In the genomic region with DNA sequence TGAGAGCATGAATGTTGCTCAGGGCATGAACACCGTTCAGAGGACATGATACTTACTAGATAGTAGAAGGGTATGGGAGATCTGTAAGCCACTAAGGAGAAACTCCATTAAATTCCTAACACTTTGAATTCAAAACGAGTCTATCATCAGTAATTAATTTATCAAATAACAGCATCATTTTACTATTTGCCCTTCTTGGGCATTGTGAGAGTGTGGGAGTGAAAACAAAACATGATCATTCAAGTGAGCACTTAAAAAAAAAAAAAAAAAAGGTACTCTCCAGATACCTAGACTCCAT, we compare ENCODE assay signal across 23 cellular contexts. TPM values are rescaled to one million over a fixed set of nuclear protein-coding genes. Genes with fewer than 3 reads are reported as not detected.
DNase-seq lines count a peak whose midpoint lies in the region; ATAC-seq, FAIRE-seq and TF ChIP-seq lines count a peak whose summit lies in the region.
"Had no signal": no experiment of that assay in that cellular context is flagged by ENCODE, and none has a peak within 500 bp of the region (broad histone marks: within the 10 kb centered on the region; RNA-seq: fewer than 3 reads in every experiment).

No MANE protein-coding gene starts in this region.

- H3K4ac ChIP-seq in IMR-90 (ENCODE audit: low read depth, low read length), result no peak overlapping the region

- POLR2A ChIA-PET in IMR-90 (lab: Charles Lee; ENCODE audit: unreplicated experiment) (no interaction called here), endothelial cell of umbilical vein (lab: Charles Lee) (no interaction called here)

- no peak overlapping the region for H2BK5ac ChIP-seq in IMR-90 (ENCODE audit: low read depth, low read length, poor library complexity, severe bottlenecking)

- no peak overlapping the region for H4K8ac ChIP-seq in IMR-90 (ENCODE audit: low read depth in 2 of 2, low read length in 2 of 2)

- no peak overlapping the region for H3K4me3 ChIP-seq in IMR-90 (ENCODE audit: insufficient read depth, low read depth, low read length)
- no peak overlapping the region for H3K4me3 ChIP-seq in endothelial cell of umbilical vein (replicated peaks in 1 of 3; ENCODE audit: insufficient read depth in 1 of 3, low read depth in 1 of 3, low read length in 3 of 3)
- H3K4me3 ChIP-seq in transverse colon, result no peak overlapping the region
- H3K4me3 ChIP-seq: lung had no signal

- CTCF ChIA-PET in IMR-90 (lab: Yijun Ruan, JAX) (interaction anchor here (0.6 to 1.3 kb wide), 7 partner anchors 10 to 55 kb away, joined by 3 to 5 read pairs (median 3); no protein-coding TSS in a partner anchor), endothelial cell of umbilical vein (lab: Charles Lee) (interaction anchor here (0.6 to 4.6 kb wide), 23 partner anchors 10 to 1204 kb away, joined by 3 to 33 read pairs (median 4); a partner anchor contains a TSS)

- H3K27ac ChIP-seq in IMR-90 (ENCODE audit: insufficient read depth, low read length), result no peak overlapping the region
- H3K27ac ChIP-seq in endothelial cell of umbilical vein (ENCODE audit: insufficient read depth, low read depth, low read length), result no peak overlapping the region
- H3K27ac ChIP-seq in transverse colon, result no peak overlapping the region

- H3K9me1 ChIP-seq in IMR-90 (ENCODE audit: insufficient read depth, low read length) (no peaks in the 10 kb centered on the region), endothelial cell of umbilical vein (replicated peaks; ENCODE audit: control insufficient read depth, extremely low read depth, insufficient read depth, low read length) (no peaks in the 10 kb centered on the region)

- H2BK15ac ChIP-seq in IMR-90 (ENCODE audit: low read depth, low read length), result no peak overlapping the region

- H3K27me3 Mint-ChIP-seq in activated naive CD8-positive, alpha-beta T cell treated with anti-CD3 and anti-CD28 coated beads, Interleukin-2, amount 50 U/mL, for 24 hours, result peaks cover 31% of the 10 kb centered on the region

- H3K27me3 ChIP-seq in IMR-90 (ENCODE audit: control insufficient read depth, insufficient read depth, low read length) (no peaks in the 10 kb centered on the region; the same call in none of the 2 replicates), endothelial cell of umbilical vein (ENCODE audit: control insufficient read depth in 2 of 2, insufficient read depth in 2 of 2, low read length in 2 of 2) (no peaks in the 10 kb centered on the region), transverse colon (peaks cover 7% of the 10 kb centered on the region)

- H3K36me3 ChIP-seq in IMR-90 (ENCODE audit: control insufficient read depth, insufficient read depth, low read length) (no peaks in the 10 kb centered on the region), endothelial cell of umbilical vein (ENCODE audit: control insufficient read depth in 2 of 2, extremely low read depth in 1 of 2, insufficient read depth in 2 of 2, low read length in 2 of 2) (no peaks in the 10 kb centered on the region), transverse colon (no peaks in the 10 kb centered on the region)

- no peak overlapping the region for H3K18ac ChIP-seq in IMR-90 (ENCODE audit: low read depth, low read length)

- no peak overlapping the region for H3K27ac Mint-ChIP-seq in activated naive CD8-positive, alpha-beta T cell treated with anti-CD3 and anti-CD28 coated beads, Interleukin-2, amount 50 U/mL, for 24 hours
- H3K27ac Mint-ChIP-seq: activated T-helper 2 cell treated with anti-CD3 and anti-CD28 coated beads, Interferon-gamma antibody, Interleukin-2, Interleukin-4, amounts not matched to agents 10 μg/mL and 5 μg/mL and 100 μg/mL, durations not matched to agents 14 hours and 24 hours and 36 hours; CD8-positive, alpha-beta memory T cell; IgD-negative memory B cell; nephron; stimulated activated naive CD8-positive, alpha-beta T cell treated with anti-CD3 and anti-CD28 coated beads, Interleukin-15, Interleukin-2, amounts not matched to agents 100 ng/mL and 50 ng/mL, for 24 hours; T-helper 1 cell treated with Interleukin-12 subunit alpha and Interleukin-12 subunit beta and Interleukin-4 antibody, amounts not matched to agents 30 μg/mL and 1 μg/mL, for 36 hours had no signal

- H3K9ac ChIP-seq in IMR-90 (ENCODE audit: low read depth, low read length) (no peak overlapping the region), endothelial cell of umbilical vein (replicated peaks; ENCODE audit: extremely low read depth, insufficient read depth, low read length) (no peak overlapping the region)

- H3K14ac ChIP-seq in IMR-90 (replicated peaks; ENCODE audit: low read depth, low read length), result no peak overlapping the region

- H2AK5ac ChIP-seq in IMR-90 (ENCODE audit: low read depth, low read length), result no peak overlapping the region

- H3K9me3 ChIP-seq in IMR-90 (ENCODE audit: control insufficient read depth, insufficient read depth, low read length), result no peaks in the 10 kb centered on the region
- no peaks in the 10 kb centered on the region for H3K9me3 ChIP-seq in endothelial cell of umbilical vein (replicated peaks; ENCODE audit: control insufficient read depth, insufficient read depth, low read length)
- no peaks in the 10 kb centered on the region for H3K9me3 ChIP-seq in transverse colon

- H3K4me1 ChIP-seq in IMR-90 (ENCODE audit: control insufficient read depth, insufficient read depth, low read length), result no peaks in the 10 kb centered on the region
- H3K4me1 ChIP-seq in endothelial cell of umbilical vein (ENCODE audit: control insufficient read depth, extremely low read depth, insufficient read depth, low read length), result no peaks in the 10 kb centered on the region
- H3K4me1 ChIP-seq in transverse colon, result no peaks in the 10 kb centered on the region

- intact Hi-C loops in left ventricle myocardium superior (cut with micrococcal nuclease), result no loop called here
- intact Hi-C loops in Right ventricle myocardium inferior (cut with DNase I), result loop anchor here (5.0 kb wide), 1 partner anchor 121 kb away; no protein-coding TSS in a partner anchor
- intact Hi-C loops in IMR-90 (cut with micrococcal nuclease), result loop anchor here (1.0 to 2.0 kb wide), 3 partner anchors 54 to 284 kb away; no protein-coding TSS in a partner anchor
- intact Hi-C loops in endothelial cell of umbilical vein (cut with micrococcal nuclease), result loop anchor here (1.0 to 5.0 kb wide), 7 partner anchors 52 to 292 kb away; no protein-coding TSS in a partner anchor
- intact Hi-C loops in transverse colon (cut with DNase I; ENCODE audit: low total_unique reads), result no loop called here

- H3K4me3 Mint-ChIP-seq in activated naive CD8-positive, alpha-beta T cell treated with anti-CD3 and anti-CD28 coated beads, Interleukin-2, amount 50 U/mL, for 24 hours, result no peak overlapping the region
- H3K4me3 Mint-ChIP-seq: CD8-positive, alpha-beta memory T cell; IgD-negative memory B cell; nephron; stimulated activated naive CD8-positive, alpha-beta T cell treated with anti-CD3 and anti-CD28 coated beads, Interleukin-15, Interleukin-2, amounts not matched to agents 100 ng/mL and 50 ng/mL, for 24 hours; T-helper 1 cell treated with Interleukin-12 subunit alpha and Interleukin-12 subunit beta and Interleukin-4 antibody, amounts not matched to agents 30 μg/mL and 1 μg/mL, for 36 hours had no signal

- WGBS in IMR-90 (ENCODE audit: extremely low coverage in 2 of 2, insufficient read length in 1 of 2), 2 experiments, result no CpG with 5 or more reads among the region's 2 CpGs
- 4 to 17% methylated on average over 2 of the region's 2 CpGs for WGBS in transverse colon (ENCODE audit: low coverage in 1 of 2), 2 donors

- no peak overlapping the region for H4K5ac ChIP-seq in IMR-90 (ENCODE audit: low read depth, low read length)

- ATAC-seq in left ventricle myocardium superior (peak; percentile 24), Right ventricle myocardium inferior (no peak), IMR-90 (ENCODE audit: low read depth) (no peak; the same call in 1 of the 2 replicates)
- ATAC-seq in activated naive CD8-positive, alpha-beta T cell treated with anti-CD3 and anti-CD28 coated beads, Interleukin-2, amount 50 U/mL, for 24 hours, result no peak

- H4K91ac ChIP-seq in IMR-90 (ENCODE audit: insufficient read depth, low read depth, low read length), result no peak overlapping the region

- no peak for TF ChIP-seq CTCF in IMR-90 (conservative IDR thresholded peaks at IDR 0.05; ENCODE audit: low read depth, low read length)
- TF ChIP-seq CTCF in endothelial cell of umbilical vein (IDR thresholded peaks at IDR 0.05; ENCODE audit: extremely low read depth in 1 of 2, insufficient read depth in 1 of 2, low read depth in 1 of 2, low read length in 2 of 2), result no peak
- TF ChIP-seq CTCF in transverse colon (IDR thresholded peaks at IDR 0.05), result no peak

- DNase-seq in left ventricle myocardium superior (no peak), Right ventricle myocardium inferior (ENCODE audit: missing footprints) (no peak), IMR-90 (no peak), endothelial cell of umbilical vein (ENCODE audit: low read depth, low spot score) (no peak), DMS 273 treated with DMSO at 0.1 percent for 48 hours (lab: John Stamatoyannopoulos, UW) (no peak), transverse colon (no peak)
- DNase-seq in activated naive CD8-positive, alpha-beta T cell treated with anti-CD3 and anti-CD28 coated beads, Interleukin-2, amount 50 U/mL, for 24 hours, result no peak
- no peak for DNase-seq in activated effector memory CD4-positive, alpha-beta T cell treated with anti-CD3 and anti-CD28 coated beads, Interleukin-2, amount 50 U/mL, for 16 hours
- DNase-seq: activated CD8-positive, alpha-beta memory T cell treated with anti-CD3 and anti-CD28 coated beads for 24 hours; aorta; NCI-H1048; NCI-H2081 treated with DMSO at 0.1 percent for 48 hours; stimulated activated CD4-positive, alpha-beta T cell treated with anti-CD3 and anti-CD28 coated beads, Interleukin-15, amount 100 ng/mL, for 24 hours had no signal

- no peak overlapping the region for H3K56ac ChIP-seq in IMR-90 (ENCODE audit: extremely low read depth, insufficient read depth, low read length)

- H2BK120ac ChIP-seq in IMR-90 (ENCODE audit: low read depth, low read length), result no peak overlapping the region

- no peaks in the 10 kb centered on the region for H3K79me1 ChIP-seq in IMR-90 (ENCODE audit: low read depth in 1 of 2, low read length in 2 of 2)

- no peak for TF ChIP-seq EP300 in transverse colon (IDR thresholded peaks at IDR 0.05; ENCODE audit: low read depth)

- dilution Hi-C loops in IMR-90 (cut with HindIII; ENCODE audit: low sequenced_read_pairs, unreplicated experiment), result no loop called here
- dilution Hi-C loops in endothelial cell of umbilical vein (cut with MboI; ENCODE audit: extremely low pct_ligation_motif_present, low sequenced_read_pairs), result no loop called here

- H3K9me3 Mint-ChIP-seq in activated naive CD8-positive, alpha-beta T cell treated with anti-CD3 and anti-CD28 coated beads, Interleukin-2, amount 50 U/mL, for 24 hours, result no peaks in the 10 kb centered on the region
- H3K9me3 Mint-ChIP-seq: activated T-helper 2 cell treated with anti-CD3 and anti-CD28 coated beads, Interferon-gamma antibody, Interleukin-2, Interleukin-4, amounts not matched to agents 10 μg/mL and 5 μg/mL and 100 μg/mL, durations not matched to agents 14 hours and 24 hours and 36 hours; CD8-positive, alpha-beta memory T cell; IgD-negative memory B cell; nephron; stimulated activated naive CD8-positive, alpha-beta T cell treated with anti-CD3 and anti-CD28 coated beads, Interleukin-15, Interleukin-2, amounts not matched to agents 100 ng/mL and 50 ng/mL, for 24 hours; T-helper 1 cell treated with Interleukin-12 subunit alpha and Interleukin-12 subunit beta and Interleukin-4 antibody, amounts not matched to agents 30 μg/mL and 1 μg/mL, for 36 hours had no signal

- no TSS peak for BruUV-seq in IMR-90 (replicated peaks; lab: Mats Ljungman, UMichigan)
- no TSS peak for BruUV-seq in endothelial cell of umbilical vein (replicated peaks; lab: Mats Ljungman, UMichigan)

- no peak for TF ChIP-seq RAD21 in IMR-90 (IDR thresholded peaks at IDR 0.05; ENCODE audit: low read length)

- in situ Hi-C loops in IMR-90 (cut with MboI; ENCODE audit: low sequenced_read_pairs) (no loop called here), transverse colon (cut with MboI; ENCODE audit: low pct_ligation_motif_present in 1 of 4, low pct_unique_long_range_greater_than_20kb in 1 of 4, low sequenced_read_pairs in 3 of 4) (loop anchor here in 1 of 4 donors (25.0 kb wide), 1 partner anchor 281 kb away; no protein-coding TSS in a partner anchor)

- H3K23ac ChIP-seq in IMR-90 (ENCODE audit: low read depth, low read length), result no peak overlapping the region

- no peaks in the 10 kb centered on the region for H3K36me3 Mint-ChIP-seq in activated naive CD8-positive, alpha-beta T cell treated with anti-CD3 and anti-CD28 coated beads, Interleukin-2, amount 50 U/mL, for 24 hours (ENCODE audit: low read depth)
- H3K36me3 Mint-ChIP-seq: IgD-negative memory B cell had no signal

- H3K4me2 ChIP-seq in IMR-90 (ENCODE audit: low read depth, low read length), result peak overlapping the region; percentile 28; the same call in 1 of the 2 replicates
- H3K4me2 ChIP-seq in endothelial cell of umbilical vein (ENCODE audit: insufficient read depth, low read length), result no peak overlapping the region

- H2BK20ac ChIP-seq in IMR-90 (ENCODE audit: low read depth, low read length), result no peak overlapping the region

- H3K4me1 Mint-ChIP-seq in activated naive CD8-positive, alpha-beta T cell treated with anti-CD3 and anti-CD28 coated beads, Interleukin-2, amount 50 U/mL, for 24 hours, result no peaks in the 10 kb centered on the region
- H3K4me1 Mint-ChIP-seq: CD8-positive, alpha-beta memory T cell; IgD-negative memory B cell; nephron had no signal

- H4K20me1 ChIP-seq in IMR-90 (ENCODE audit: insufficient read depth, low read length), result no peaks in the 10 kb centered on the region
- H4K20me1 ChIP-seq in endothelial cell of umbilical vein (replicated peaks; ENCODE audit: control insufficient read depth, extremely low read depth, insufficient read depth, low read length), result no peaks in the 10 kb centered on the region

- no peaks in the 10 kb centered on the region for H3K79me2 ChIP-seq in endothelial cell of umbilical vein (ENCODE audit: control insufficient read depth, insufficient read depth, low read length)

- H2AK9ac ChIP-seq in IMR-90 (replicated peaks; ENCODE audit: low read depth, low read length, poor library complexity), result no peak overlapping the region

- no peak for FAIRE-seq in endothelial cell of umbilical vein (lab: Jason Lieb, UNC)

- TF ChIP-seq POLR2A in IMR-90 (IDR thresholded peaks at IDR 0.05; ENCODE audit: low read depth, low read length) (no peak), endothelial cell of umbilical vein (IDR thresholded peaks at IDR 0.05; ENCODE audit: low read depth, low read length) (no peak), transverse colon (IDR thresholded peaks at IDR 0.05) (no peak)

- no peak overlapping the region for H2AFZ ChIP-seq in IMR-90 (replicated peaks; ENCODE audit: low read length, poor library complexity)
- H2AFZ ChIP-seq in endothelial cell of umbilical vein (ENCODE audit: low read depth, low read length), result peak overlapping the region; percentile 37

RNA-seq across cellular contexts. Expression of a gene that starts 20.5 kb away (rescaled TPM):
- total RNA-seq in left ventricle myocardium superior, result 96.2 TPM
- 77.3 TPM for total RNA-seq in Right ventricle myocardium inferior
- total RNA-seq in IMR-90 (2012; rRNA removed), result not detected in 2 replicates
- not detected in 2 replicates for polyA plus RNA-seq in IMR-90 (2012; rRNA removed)
- not detected in 2 replicates for polyA plus RNA-seq in IMR-90 (2012; cell fraction: cytosol; rRNA removed)
- polyA plus RNA-seq in IMR-90 (2012; cell fraction: nucleus; rRNA removed; ENCODE audit: low replicate concordance), result not detected in 2 replicates
- total RNA-seq in endothelial cell of umbilical vein, result not detected in 2 replicates
- polyA plus RNA-seq in endothelial cell of umbilical vein, result not detected in 2 replicates
- not detected in 2 replicates for polyA plus RNA-seq in endothelial cell of umbilical vein (2011; cell fraction: cytosol; rRNA removed)
- not detected in 2 replicates for polyA plus RNA-seq in endothelial cell of umbilical vein (2011; cell fraction: nucleus; rRNA removed)
- not detected in 2 replicates for polyA plus RNA-seq in endothelial cell of umbilical vein (2012)
- not detected in 2 replicates for polyA minus RNA-seq in endothelial cell of umbilical vein
- polyA minus RNA-seq in endothelial cell of umbilical vein (2011; cell fraction: cytosol; rRNA and poly(A)+ RNA removed), result not detected
- polyA minus RNA-seq in endothelial cell of umbilical vein (2011; cell fraction: nucleus; rRNA and poly(A)+ RNA removed), result not detected in 2 replicates
- not detected for total RNA-seq in transverse colon
- total RNA-seq: activated T-helper 2 cell treated with anti-CD3 and anti-CD28 coated beads, Interferon-gamma antibody, Interleukin-2, Interleukin-4, amounts not matched to agents 10 μg/mL and 5 μg/mL and 100 μg/mL, durations not matched to agents 14 hours and 24 hours and 36 hours; aorta; CD8-positive, alpha-beta memory T cell; glomerular endothelial cell; lung; ureter had no signal
- polyA plus RNA-seq: AG04450, IgD-negative memory B cell, lung had no signal

RNA-seq across cellular contexts. Expression of a gene that starts 23.5 kb away (rescaled TPM):
- total RNA-seq in left ventricle myocardium superior, result 389 TPM
- total RNA-seq in Right ventricle myocardium inferior, result 307 TPM
- total RNA-seq in IMR-90 (2012; rRNA removed), result 2.9 and 14.4 TPM in 2 replicates
- 9.0 and 12.1 TPM in 2 replicates for polyA plus RNA-seq in IMR-90 (2012; rRNA removed)
- 0.48 and 0.86 TPM in 2 replicates for polyA plus RNA-seq in IMR-90 (2012; cell fraction: cytosol; rRNA removed)
- 0.32 and 3.0 TPM in 2 replicates for polyA plus RNA-seq in IMR-90 (2012; cell fraction: nucleus; rRNA removed; ENCODE audit: low replicate concordance)
- 57.6 and 62.3 TPM in 2 replicates for total RNA-seq in endothelial cell of umbilical vein
- polyA plus RNA-seq in endothelial cell of umbilical vein, result 3.6 and 6.2 TPM in 2 replicates
- 9.2 and 9.4 TPM in 2 replicates for polyA plus RNA-seq in endothelial cell of umbilical vein (2011; cell fraction: cytosol; rRNA removed)
- polyA plus RNA-seq in endothelial cell of umbilical vein (2011; cell fraction: nucleus; rRNA removed), result 10.1 and 22.2 TPM in 2 replicates
- polyA plus RNA-seq in endothelial cell of umbilical vein (2012), result 28.4 and 43.8 TPM in 2 replicates
- 9.3 and 16.9 TPM in 2 replicates for polyA minus RNA-seq in endothelial cell of umbilical vein
- 19.8 TPM for polyA minus RNA-seq in endothelial cell of umbilical vein (2011; cell fraction: cytosol; rRNA and poly(A)+ RNA removed)
- polyA minus RNA-seq in endothelial cell of umbilical vein (2011; cell fraction: nucleus; rRNA and poly(A)+ RNA removed), result 34.4 and 54.4 TPM in 2 replicates
- 10 to 100 TPM; 29.9 to 78.3 (median 56.8) TPM for total RNA-seq in transverse colon

RNA-seq across cellular contexts. Expression of a gene that starts 46.7 kb away (rescaled TPM):
- 0.32 TPM for total RNA-seq in left ventricle myocardium superior
- 0.54 TPM for total RNA-seq in Right ventricle myocardium inferior
- total RNA-seq in IMR-90 (2012; rRNA removed), result 0.18 and 0.28 TPM in 2 replicates
- 0.05 and 0.06 TPM in 2 replicates for polyA plus RNA-seq in IMR-90 (2012; rRNA removed)
- 0.01 TPM in 2 replicates for polyA plus RNA-seq in IMR-90 (2012; cell fraction: cytosol; rRNA removed)
- 0.02 and 0.11 TPM in 2 replicates for polyA plus RNA-seq in IMR-90 (2012; cell fraction: nucleus; rRNA removed; ENCODE audit: low replicate concordance)
- total RNA-seq in endothelial cell of umbilical vein, result not detected in 2 replicates
- polyA plus RNA-seq in endothelial cell of umbilical vein, result 0.01 TPM in 1 of 2 replicates, not detected in the other
- polyA plus RNA-seq in endothelial cell of umbilical vein (2011; cell fraction: cytosol; rRNA removed), result 0.05 and 0.06 TPM in 2 replicates
- polyA plus RNA-seq in endothelial cell of umbilical vein (2011; cell fraction: nucleus; rRNA removed), result 0.11 and 0.17 TPM in 2 replicates
- polyA plus RNA-seq in endothelial cell of umbilical vein (2012), result 0.28 TPM in 1 of 2 replicates, not detected in the other
- polyA minus RNA-seq in endothelial cell of umbilical vein, result not detected in 2 replicates
- polyA minus RNA-seq in endothelial cell of umbilical vein (2011; cell fraction: cytosol; rRNA and poly(A)+ RNA removed), result not detected
- 0.43 and 0.77 TPM in 2 replicates for polyA minus RNA-seq in endothelial cell of umbilical vein (2011; cell fraction: nucleus; rRNA and poly(A)+ RNA removed)
- total RNA-seq in transverse colon, result under 1 TPM in 2 of 4 donors, not detected in 2; 0.14 to 0.32 TPM
- total RNA-seq: CD8-positive, alpha-beta memory T cell had no signal
- polyA plus RNA-seq: IgD-negative memory B cell had no signal

Comparison
In these comparisons a context has a peak if more than half of its experiments do, and no peak if none do; other contexts are left out.
1. intact Hi-C loops: an anchor here in Right ventricle myocardium inferior (5.0 kb wide), IMR-90 (1.0 to 2.0 kb wide) and endothelial cell of umbilical vein (1.0 to 5.0 kb wide); none called in left ventricle myocardium superior and transverse colon.
2. RNA of a gene that starts 20.5 kb away (total RNA-seq): 96.2 TPM in left ventricle myocardium superior (single experiment) and 77.3 TPM in Right ventricle myocardium inferior (single experiment); not detected in IMR-90, not detected in endothelial cell of umbilical vein and not detected in transverse colon; every median in the first group is over 10 times any median in the second.